12 cellular contexts compared by ENCODE assay signal in the genomic region with DNA sequence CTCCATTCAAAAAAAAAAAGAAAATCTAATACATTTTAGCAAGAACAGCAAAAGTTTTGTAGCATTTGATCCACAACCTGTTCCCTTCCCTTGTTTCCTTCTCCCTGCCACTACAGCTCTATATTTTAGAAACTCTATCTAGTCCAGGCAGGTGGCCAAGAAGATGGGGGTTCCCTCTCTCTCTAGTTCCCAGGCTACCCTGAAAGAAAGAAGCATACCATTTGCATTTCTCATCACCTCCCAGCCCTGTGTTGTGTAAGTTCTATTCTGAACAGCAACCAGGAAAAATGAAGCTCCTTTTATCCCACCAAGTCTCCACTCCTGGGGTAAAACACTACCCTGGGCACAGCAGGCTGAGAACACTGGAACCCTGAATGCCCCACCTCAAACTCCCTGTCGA.
DNase-seq lines count a peak whose midpoint lies in the region; ATAC-seq, FAIRE-seq and TF ChIP-seq lines count a peak whose summit lies in the region.
"Had no signal": no experiment of that assay in that cellular context is flagged by ENCODE, and none has a peak within 500 bp of the region (broad histone marks: within the 10 kb centered on the region; RNA-seq: fewer than 3 reads in every experiment).

No MANE protein-coding gene starts in this region.

- no peak for TF ChIP-seq CTCF in heart right ventricle (IDR thresholded peaks at IDR 0.05)
- no peak for TF ChIP-seq CTCF in kidney (IDR thresholded peaks at IDR 0.05; ENCODE audit: borderline replicate concordance, extremely low read depth, insufficient read depth)

- WGBS in heart right ventricle, 2 donors, result 58 to 73% methylated on average over 1 of the region's 1 CpG

- H3K27me3 ChIP-seq in adipocyte (replicated peaks; ENCODE audit: control insufficient read depth, insufficient read depth, low read length) (no peaks in the 10 kb centered on the region), heart right ventricle (no peaks in the 10 kb centered on the region), skeletal muscle satellite cell (ENCODE audit: control insufficient read depth, insufficient read depth, low read length) (no peaks in the 10 kb centered on the region)

- H3K9ac ChIP-seq in adipocyte (ENCODE audit: low read length) (peak overlapping the region; percentile 51), skeletal muscle satellite cell (ENCODE audit: low read depth, low read length) (peak overlapping the region; percentile 37), kidney (ENCODE audit: low read length in 2 of 2) (no peak overlapping the region)

- intact Hi-C loops in heart right ventricle (cut with DNase I), result no loop called here
- intact Hi-C loops in kidney (cut with DNase I), result no loop called here

- no peaks in the 10 kb centered on the region for H3K9me3 ChIP-seq in adipocyte (ENCODE audit: control insufficient read depth, low read length)
- H3K9me3 ChIP-seq in heart right ventricle, result no peaks in the 10 kb centered on the region
- H3K9me3 ChIP-seq in skeletal muscle satellite cell (replicated peaks; ENCODE audit: low read length), result no peaks in the 10 kb centered on the region
- no peaks in the 10 kb centered on the region for H3K9me3 ChIP-seq in kidney (ENCODE audit: control insufficient read depth in 1 of 2, low read length in 2 of 2)

- H3K4me1 ChIP-seq in adipocyte (ENCODE audit: control insufficient read depth, insufficient read depth, low read length) (peaks cover 18% of the 10 kb centered on the region), heart right ventricle (peaks cover 0 to 21% (median 15%) of the 10 kb centered on the region in 9 donors), skeletal muscle satellite cell (ENCODE audit: control insufficient read depth, insufficient read depth, low read length) (peaks cover 12% of the 10 kb centered on the region), kidney (ENCODE audit: control insufficient read depth in 1 of 2, insufficient read depth in 1 of 2, low read depth in 1 of 2, low read length in 2 of 2) (no peaks in the 10 kb centered on the region)

- H3K36me3 ChIP-seq in adipocyte (ENCODE audit: control insufficient read depth, insufficient read depth, low read length, severe bottlenecking) (peaks cover 15% of the 10 kb centered on the region), heart right ventricle (peaks cover 0 to 70% (median 13%) of the 10 kb centered on the region in 9 donors), skeletal muscle satellite cell (ENCODE audit: insufficient read depth, low read length) (no peaks in the 10 kb centered on the region), kidney (ENCODE audit: control insufficient read depth in 1 of 2, insufficient read depth in 2 of 2, low read length in 2 of 2) (peaks cover 0 to 7% of the 10 kb centered on the region in 2 donors)

- H3K4me3 ChIP-seq in adipocyte (ENCODE audit: low read length), result peak overlapping the region; percentile 61
- no peak overlapping the region for H3K4me3 ChIP-seq in heart right ventricle
- peak overlapping the region; percentile 40 for H3K4me3 ChIP-seq in skeletal muscle satellite cell (ENCODE audit: low read length)
- H3K4me3 ChIP-seq in kidney (ENCODE audit: low read length in 2 of 2), result no peak overlapping the region

- peak; percentile 26 for DNase-seq in H4 (ENCODE audit: low spot score)
- DNase-seq in adipocyte (ENCODE audit: low read depth), result peak; percentile 95
- DNase-seq in heart right ventricle, result no peak
- no peak for DNase-seq in SKM-1 (lab: John Stamatoyannopoulos, UW; ENCODE audit: unreplicated experiment)
- DNase-seq in erythroblast (lab: John Stamatoyannopoulos, UW), result no peak
- no peak for DNase-seq in kidney
- DNase-seq: activated CD4-positive, alpha-beta T cell treated with anti-CD3 and anti-CD28 coated beads, Interleukin-2, amount 50 U/mL, for 4 hours; GF-D8; NCI-H2171 treated with DMSO at 0.1 percent for 48 hours; SIG-M5 had no signal

- ATAC-seq in heart right ventricle, result peak in 5 of 8 donors; percentile 47 to 84 (median 67)
- ATAC-seq in GM21717 (IDR thresholded peaks at IDR 0.05; ENCODE audit: unreplicated experiment), result no peak

- no peak for TF ChIP-seq POLR2A in erythroblast (IDR thresholded peaks at IDR 0.05; ENCODE audit: low read length)

- H3K4me2 ChIP-seq in skeletal muscle satellite cell (ENCODE audit: low read length), result peak overlapping the region; percentile 60

- H3K27ac ChIP-seq in heart right ventricle (peak overlapping the region in 2 of 10 donors; percentile 24 to 47), kidney (ENCODE audit: low read depth in 2 of 2, low read length in 2 of 2) (no peak overlapping the region)

- FAIRE-seq in kidney (lab: Jason Lieb, UNC), result no peak

Comparison
In these comparisons a context has a peak if more than half of its experiments do, and no peak if none do; other contexts are left out.
1. DNase-seq: peak in H4 (single experiment) and adipocyte (single experiment); none in heart right ventricle (0 of 2), SKM-1 (single experiment), erythroblast (0 of 2) and kidney (single experiment).
2. H3K4me3 ChIP-seq: peak in adipocyte (single experiment) and skeletal muscle satellite cell (single experiment); none in heart right ventricle (0 of 10) and kidney (0 of 2).
3. H3K9ac ChIP-seq: peak in adipocyte (single experiment) and skeletal muscle satellite cell (single experiment); none in kidney (0 of 2).